In genomic region chr18:2540575-2540974, GRCh38 we compare ENCODE assay signal across 16 cellular contexts.
"Had no signal": no experiment of that assay in that cellular context is flagged by ENCODE, and none has a peak within 500 bp of the region (broad histone marks: within the 10 kb centered on the region; RNA-seq: fewer than 3 reads in every experiment).

No MANE protein-coding gene starts in this region.

- H3K9me3 Mint-ChIP-seq: activated CD4-positive, alpha-beta T cell treated with anti-CD3 and anti-CD28 coated beads, Interleukin-2, amount 10 ng/mL, durations not matched to agents 7 days and 5 days; activated naive CD8-positive, alpha-beta T cell treated with anti-CD3 and anti-CD28 coated beads, Interleukin-2, amount 10 ng/mL, durations not matched to agents 7 days and 5 days; activated T-cell treated with anti-CD3 and anti-CD28 coated beads, Interleukin-2, amount 50 U/mL, for 72 hours; natural killer cell treated with Interleukin-12 subunit alpha and Interleukin-12 subunit beta and Interleukin-15 and Interleukin-18, amount 100 ng/mL, for 72 hours had no signal

- H3K4me3 ChIP-seq: right atrium auricular region, tibial nerve, vagina had no signal

- H3K4me1 Mint-ChIP-seq: activated naive CD8-positive, alpha-beta T cell treated with anti-CD3 and anti-CD28 coated beads, Interleukin-2, amount 10 ng/mL, durations not matched to agents 7 days and 5 days had no signal

- DNase-seq: activated CD4-positive, alpha-beta T cell treated with anti-CD3 and anti-CD28 coated beads, Interleukin-2, amount 10 ng/mL, durations not matched to agents 7 days and 5 days; activated CD8-positive, alpha-beta memory T cell treated with anti-CD3 and anti-CD28 coated beads, Interleukin-2, amount 50 U/mL, for 48 hours; activated gamma-delta T cell treated with Interleukin-2 at 50 U/mL for 16 hours; activated naive CD8-positive, alpha-beta T cell treated with anti-CD3 and anti-CD28 coated beads, Interleukin-2, amount 10 ng/mL, durations not matched to agents 7 days and 5 days; activated T-cell treated with anti-CD3 and anti-CD28 coated beads, Interleukin-2, amount 50 U/mL, for 72 hours; cerebellar nuclear complex; erythroblast; mesendoderm; occipital lobe; stimulated activated CD4-positive, alpha-beta T cell treated with anti-CD3 and anti-CD28 coated beads, Interleukin-2, amount 100 ng/mL, for 48 hours; stimulated activated naive CD4-positive, alpha-beta T cell had no signal

- H3K36me3 ChIP-seq: tibial nerve had no signal

- H3K9me3 ChIP-seq: right atrium auricular region, tibial nerve, vagina had no signal

- H3K4me3 Mint-ChIP-seq: activated CD4-positive, alpha-beta T cell treated with anti-CD3 and anti-CD28 coated beads, Interleukin-2, amount 10 ng/mL, durations not matched to agents 7 days and 5 days; activated naive CD8-positive, alpha-beta T cell treated with anti-CD3 and anti-CD28 coated beads, Interleukin-2, amount 10 ng/mL, durations not matched to agents 7 days and 5 days; activated T-cell treated with anti-CD3 and anti-CD28 coated beads, Interleukin-2, amount 50 U/mL, for 72 hours; natural killer cell treated with Interleukin-12 subunit alpha and Interleukin-12 subunit beta and Interleukin-15 and Interleukin-18, amount 100 ng/mL, for 72 hours had no signal

- H3K27me3 ChIP-seq: right atrium auricular region, tibial nerve, vagina had no signal

- H3K36me3 Mint-ChIP-seq: natural killer cell treated with Interleukin-12 subunit alpha and Interleukin-12 subunit beta and Interleukin-15 and Interleukin-18, amount 100 ng/mL, for 72 hours had no signal

- ATAC-seq: activated T-cell treated with anti-CD3 and anti-CD28 coated beads, Interleukin-2, amount 50 U/mL, for 72 hours; natural killer cell treated with Interleukin-12 subunit alpha and Interleukin-12 subunit beta and Interleukin-15 and Interleukin-18, amount 100 ng/mL, for 72 hours had no signal

- H3K27me3 Mint-ChIP-seq: activated CD4-positive, alpha-beta T cell treated with anti-CD3 and anti-CD28 coated beads, Interleukin-2, amount 10 ng/mL, durations not matched to agents 7 days and 5 days; activated naive CD8-positive, alpha-beta T cell treated with anti-CD3 and anti-CD28 coated beads, Interleukin-2, amount 10 ng/mL, durations not matched to agents 7 days and 5 days; natural killer cell treated with Interleukin-12 subunit alpha and Interleukin-12 subunit beta and Interleukin-15 and Interleukin-18, amount 100 ng/mL, for 72 hours; progenitor cell of endocrine pancreas had no signal

- H3K4me1 ChIP-seq: right atrium auricular region had no signal

- H3K27ac ChIP-seq: right atrium auricular region, tibial nerve had no signal

- H3K27ac Mint-ChIP-seq: activated CD4-positive, alpha-beta T cell treated with anti-CD3 and anti-CD28 coated beads, Interleukin-2, amount 10 ng/mL, durations not matched to agents 7 days and 5 days; activated naive CD8-positive, alpha-beta T cell treated with anti-CD3 and anti-CD28 coated beads, Interleukin-2, amount 10 ng/mL, durations not matched to agents 7 days and 5 days; activated T-cell treated with anti-CD3 and anti-CD28 coated beads, Interleukin-2, amount 50 U/mL, for 72 hours; natural killer cell treated with Interleukin-12 subunit alpha and Interleukin-12 subunit beta and Interleukin-15 and Interleukin-18, amount 100 ng/mL, for 72 hours; progenitor cell of endocrine pancreas had no signal
